Comparison of ENCODE assay signal across 20 cellular contexts in the genomic region with DNA sequence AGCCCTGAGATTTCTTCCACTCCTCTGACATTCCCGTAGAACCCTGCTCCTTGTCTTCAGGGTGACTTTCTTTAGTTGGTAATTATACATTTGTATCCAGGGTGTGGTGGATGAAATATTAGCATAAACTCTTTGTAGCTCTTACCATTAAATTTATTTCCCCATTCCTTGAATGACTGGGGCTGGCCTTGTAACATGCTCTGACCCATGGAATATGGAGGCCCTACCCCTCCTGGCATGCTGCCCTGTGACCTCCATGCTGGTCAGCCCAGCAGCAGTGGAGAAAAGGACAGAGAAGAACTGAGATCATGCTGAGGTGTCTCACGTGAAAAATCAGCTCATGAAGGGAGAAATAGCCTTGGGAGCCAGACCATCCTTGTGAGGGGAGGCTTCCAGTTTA.
DNase-seq lines count a peak whose midpoint lies in the region; ATAC-seq and TF ChIP-seq lines count a peak whose summit lies in the region.
"Had no signal": no experiment of that assay in that cellular context is flagged by ENCODE, and none has a peak within 500 bp of the region (broad histone marks: within the 10 kb centered on the region; RNA-seq: fewer than 3 reads in every experiment).

No MANE protein-coding gene starts in this region.

- H3K4me3 ChIP-seq in colonic mucosa (no peak overlapping the region), spleen (no peak overlapping the region)
- H3K4me3 ChIP-seq: BLaER1 treated with 17β-estradiol and CSF1 and Interleukin-3, amounts not matched to agents 10 nM and 100 nM; GM23338 had no signal

- H3K36me3 ChIP-seq in colonic mucosa = no peaks in the 10 kb centered on the region
- no peaks in the 10 kb centered on the region for H3K36me3 ChIP-seq in spleen
- H3K36me3 ChIP-seq: BLaER1 treated with 17β-estradiol and CSF1 and Interleukin-3, amounts not matched to agents 10 nM and 100 nM had no signal

- H3K27ac ChIP-seq in colonic mucosa (no peak overlapping the region), spleen (no peak overlapping the region)
- H3K27ac ChIP-seq: BLaER1 treated with 17β-estradiol and CSF1 and Interleukin-3, amounts not matched to agents 10 nM and 100 nM had no signal

- H3K9ac ChIP-seq in colonic mucosa (ENCODE audit: low read depth in 2 of 2, low read length in 2 of 2) = no peak overlapping the region
- H3K9ac ChIP-seq: BLaER1 treated with 17β-estradiol and CSF1 and Interleukin-3, amounts not matched to agents 10 nM and 100 nM had no signal

- WGBS in spleen, 5 donors = 65 to 92% (median 76%) methylated on average over 2 of the region's 2 CpGs

- intact Hi-C loops in colonic mucosa (cut with DNase I) (no loop called here), spleen (cut with DNase I; ENCODE audit: low total_unique reads) (no loop called here)

- DNase-seq in LoVo (ENCODE audit: low spot score) = peak; percentile 8
- peak; percentile 34 for DNase-seq in colonic mucosa
- peak; percentile 36 for DNase-seq in kidney tubule cell (ENCODE audit: low spot score)
- peak; percentile 54 for DNase-seq in renal cortical epithelial cell (ENCODE audit: low read depth)
- no peak for DNase-seq in spleen
- no peak for DNase-seq in amygdala (lab: John Stamatoyannopoulos, UW)
- no peak for DNase-seq in activated CD4-positive, CD25-positive, alpha-beta regulatory T cell (lab: John Stamatoyannopoulos, UW)
- DNase-seq: 8988T; CD8-positive, alpha-beta T cell; DMS 273 treated with DMSO at 0.1 percent for 48 hours; DMS53; DND-41; EL; H7; HFFc6; IMR-90 had no signal

- no peaks in the 10 kb centered on the region for H3K4me1 ChIP-seq in colonic mucosa
- peaks cover 0 to 5% (median 0%) of the 10 kb centered on the region in 6 donors for H3K4me1 ChIP-seq in spleen

- TF ChIP-seq CTCF in colonic mucosa (IDR thresholded peaks at IDR 0.05) = no peak
- TF ChIP-seq CTCF in spleen (IDR thresholded peaks at IDR 0.05 in 8 of 11, conservative IDR thresholded peaks at IDR 0.05 in 3 of 11) = no peak

- H3K9me3 ChIP-seq in colonic mucosa (no peaks in the 10 kb centered on the region), spleen (no peaks in the 10 kb centered on the region)
- H3K9me3 ChIP-seq: BLaER1 treated with 17β-estradiol and CSF1 and Interleukin-3, amounts not matched to agents 10 nM and 100 nM had no signal

- no peak for TF ChIP-seq POLR2A in spleen (IDR thresholded peaks at IDR 0.05)

- ATAC-seq in GM19351 (IDR thresholded peaks at IDR 0.05; ENCODE audit: unreplicated experiment) = no peak
- ATAC-seq: CD8-positive, alpha-beta T cell; GM23338; HCT116 had no signal

- H3K27me3 ChIP-seq in colonic mucosa = no peaks in the 10 kb centered on the region
- peaks cover 0 to 36% (median 0%) of the 10 kb centered on the region in 7 donors for H3K27me3 ChIP-seq in spleen (replicated peaks in 1 of 7)
- H3K27me3 ChIP-seq: BLaER1 treated with 17β-estradiol and CSF1 and Interleukin-3, amounts not matched to agents 10 nM and 100 nM had no signal

Comparison
In these comparisons a context has a peak if more than half of its experiments do, and no peak if none do; other contexts are left out.
1. DNase-seq: peak in LoVo (single experiment), colonic mucosa (single experiment), kidney tubule cell (single experiment) and renal cortical epithelial cell (single experiment); none in spleen (single experiment), amygdala (0 of 56) and activated CD4-positive, CD25-positive, alpha-beta regulatory T cell (0 of 4).